Comparison of ENCODE assay signal across 8 cellular contexts in genomic region chr6:41071923-41072835, GRCh38. TPM values are rescaled to one million over a fixed set of nuclear protein-coding genes. Genes with fewer than 3 reads are reported as not detected.
A peak's percentile ranks its signal among the peaks of the same experiment; 100 is the strongest.
DNase-seq lines count a peak whose midpoint lies in the region; ATAC-seq and TF ChIP-seq lines count a peak whose summit lies in the region.

Gene OARD1, minus strand, starts transcription at chr6:41072356. Its CDS starts 722 bp downstream, at chr6:41071634.

- H3K36me3 ChIP-seq in BE2C (no peaks in the 10 kb centered on the region), colonic mucosa (no peaks in the 10 kb centered on the region)

- ATAC-seq in HG03460 (IDR thresholded peaks at IDR 0.05; ENCODE audit: unreplicated experiment): peak; percentile 64

- H3K4me3 ChIP-seq in BE2C (ENCODE audit: low read depth, low read length) (peak within 1 kb of the TSS; percentile 96), colonic mucosa (peak within 1 kb of the TSS; percentile 89)

- DNase-seq in BE2C (peak; percentile 100), GM19240 (ENCODE audit: insufficient read length, low spot score) (peak; percentile 62), NCI-H526 (lab: John Stamatoyannopoulos, UW) (peak; percentile 99 to 100), colonic mucosa (peak; percentile 100)
- DNase-seq in activated CD4-positive, alpha-beta T cell treated with anti-CD3 and anti-CD28 coated beads for 48 hours: peak; percentile 99
- peak; percentile 100 for DNase-seq in stimulated activated CD4-positive, alpha-beta T cell treated with anti-CD3 and anti-CD28 coated beads, Interleukin-1b, Interleukin-23, amount 100 ng/mL, for 48 hours

- H3K27me3 ChIP-seq in BE2C: no peaks in the 10 kb centered on the region
- H3K27me3 ChIP-seq in colonic mucosa: no peaks in the 10 kb centered on the region
- no peaks in the 10 kb centered on the region for H3K27me3 ChIP-seq in layer of hippocampus (ENCODE audit: control insufficient read depth, insufficient read depth, low read length)

- H3K27ac ChIP-seq in colonic mucosa (peak within 1 kb of the TSS; percentile 100), layer of hippocampus (ENCODE audit: low read depth, low read length) (peak within 1 kb of the TSS; percentile 98)

- H3K9ac ChIP-seq in colonic mucosa (ENCODE audit: low read depth in 2 of 2, low read length in 2 of 2): peak within 1 kb of the TSS; percentile 95 to 100

- no peaks in the 10 kb centered on the region for H3K9me3 ChIP-seq in BE2C
- H3K9me3 ChIP-seq in colonic mucosa: no peaks in the 10 kb centered on the region

- no peak for TF ChIP-seq CTCF in BE2C (IDR thresholded peaks at IDR 0.05; ENCODE audit: low read depth, low read length)
- no peak for TF ChIP-seq CTCF in colonic mucosa (IDR thresholded peaks at IDR 0.05)

- intact Hi-C loops in colonic mucosa (cut with DNase I): no loop called here

- no peaks in the 10 kb centered on the region; the same call in none of the 2 replicates for H3K4me1 ChIP-seq in BE2C
- no peaks in the 10 kb centered on the region for H3K4me1 ChIP-seq in colonic mucosa

RNA-seq across cellular contexts. Expression of gene OARD1, which starts in this region (rescaled TPM):
- polyA plus RNA-seq in BE2C (2012; ENCODE audit: insufficient read depth, insufficient read length, low read depth): 15.3 TPM
- 10 to 100 TPM; 25.0 to 34.2 TPM for total RNA-seq in colonic mucosa

Comparison
In these comparisons a context has a peak if more than half of its experiments do, and no peak if none do; other contexts are left out.
1. Peak in every context shown above with its lines: DNase-seq, ATAC-seq, H3K4me3 ChIP-seq and H3K27ac ChIP-seq.